ENCODE assay signal across 26 cellular contexts in genomic region chr7:18877874-18878273, GRCh38.
"Had no signal": no experiment of that assay in that cellular context is flagged by ENCODE, and none has a peak within 500 bp of the region (broad histone marks: within the 10 kb centered on the region; RNA-seq: fewer than 3 reads in every experiment).

No MANE protein-coding gene starts in this region.

- ATAC-seq: gastrocnemius medialis; left ventricle myocardium superior; lower lobe of right lung; natural killer cell; psoas muscle; sciatic nerve; stimulated activated naive CD8-positive, alpha-beta T cell treated with anti-CD3 and anti-CD28 coated beads, Interleukin-15, amount 100 ng/mL, for 72 hours; upper lobe of right lung had no signal

- DNase-seq: cortex of kidney; dorsolateral prefrontal cortex; effector CD4-positive, alpha-beta T cell; foreskin fibroblast; gastrocnemius medialis; head of caudate nucleus; left ventricle myocardium superior; lower lobe of right lung; natural killer cell; occipital lobe; ovary; posterior cingulate gyrus; psoas muscle; stimulated activated CD4-positive, alpha-beta T cell treated with anti-CD3 and anti-CD28 coated beads, Interleukin-12 subunit alpha, Interleukin-12 subunit beta, amount 100 ng/mL, for 4 hours; stimulated activated CD4-positive, alpha-beta T cell treated with anti-CD3 and anti-CD28 coated beads, Interleukin-1b, Interleukin-23, amount 100 ng/mL, for 48 hours; stimulated activated CD4-positive, alpha-beta T cell treated with anti-CD3 and anti-CD28 coated beads, Interleukin-4, amount 100 ng/mL, for 1 hour; stimulated activated CD8-positive, alpha-beta memory T cell treated with anti-CD3 and anti-CD28 coated beads, Interleukin-4, amount 100 ng/mL, for 48 hours; stimulated activated naive CD4-positive, alpha-beta T cell; stimulated activated naive CD8-positive, alpha-beta T cell treated with anti-CD3 and anti-CD28 coated beads, Interleukin-15, amount 100 ng/mL, for 72 hours; transverse colon; upper lobe of right lung; uterus had no signal

- H3K4me1 ChIP-seq: gastrocnemius medialis, lower lobe of right lung, psoas muscle, suprapubic skin, transverse colon, upper lobe of right lung, uterus had no signal

- H3K27ac ChIP-seq: dorsolateral prefrontal cortex, gastrocnemius medialis, lower lobe of right lung, ovary, psoas muscle, suprapubic skin, transverse colon, upper lobe of right lung, uterus had no signal

- H3K4me3 ChIP-seq: dorsolateral prefrontal cortex, gastrocnemius medialis, lower lobe of right lung, ovary, psoas muscle, smooth muscle cell, suprapubic skin, transverse colon, upper lobe of right lung, uterus had no signal

- H3K4me2 ChIP-seq: smooth muscle cell had no signal

- H3K9me3 ChIP-seq: gastrocnemius medialis, lower lobe of right lung, ovary, psoas muscle, suprapubic skin, transverse colon, upper lobe of right lung, uterus had no signal

- FAIRE-seq: keratinocyte had no signal

- H3K36me3 ChIP-seq: gastrocnemius medialis, lower lobe of right lung, ovary, suprapubic skin, transverse colon, upper lobe of right lung, uterus had no signal

- H3K27me3 ChIP-seq: dorsolateral prefrontal cortex, gastrocnemius medialis, ovary, suprapubic skin, transverse colon, upper lobe of right lung, uterus had no signal
